1 cellular context compared by ENCODE assay signal in genomic region chr7:99560834-99561734, GRCh38.
TF ChIP-seq lines count a peak whose summit lies in the region.

No MANE protein-coding gene starts in this region.

TF ChIP-seq in HepG2, 621 proteins besides CTCF, POLR2A, EP300 and RAD21:
- TF ChIP-seq ZNF639 (CRISPR knock-in tag; conservative IDR thresholded peaks at IDR 0.05) (no peak), RBFOX2 (IDR thresholded peaks at IDR 0.05; ENCODE audit: low read depth, low read length) (0 out of 2 replicates have a peak, but pooled peaks have one; percentile 19)
